ENCODE assay signal across 8 cellular contexts in genomic region chr22:41619979-41620645, GRCh38. TPM values are rescaled to one million over a fixed set of nuclear protein-coding genes. Genes with fewer than 3 reads are reported as not detected.
DNase-seq lines count a peak whose midpoint lies in the region; ATAC-seq and TF ChIP-seq lines count a peak whose summit lies in the region.

No MANE protein-coding gene starts in this region.

- H3K4me1 ChIP-seq in SK-N-SH (ENCODE audit: control insufficient read depth in 1 of 2, insufficient read depth in 2 of 2, low read depth in 1 of 2, low read length in 1 of 2), result peaks cover 5% of the 10 kb centered on the region in 2 experiments; a peak in 3 of 4 replicates

- peaks cover 31 to 37% of the 10 kb centered on the region in 2 donors for H3K4me1 Mint-ChIP-seq in immature natural killer cell

- H3K27me3 ChIP-seq in SK-N-SH (ENCODE audit: insufficient read depth), result no peaks in the 10 kb centered on the region

- H3K9me3 ChIP-seq in SK-N-SH, result no peaks in the 10 kb centered on the region

- H3K4me3 Mint-ChIP-seq in immature natural killer cell, result peak overlapping the region; percentile 93 to 99 (median 97)

- DNase-seq in SK-N-SH (peak; percentile 38), astrocyte of the hippocampus (ENCODE audit: low read depth, low spot score) (peak; percentile 39), immature natural killer cell (peak; percentile 20 to 31 (median 27))
- DNase-seq in stimulated activated CD4-positive, alpha-beta T cell treated with anti-CD3 and anti-CD28 coated beads, Interleukin-12 subunit alpha, Interleukin-12 subunit beta, amount 100 ng/mL, for 48 hours (ENCODE audit: low read depth in 2 of 3, low spot score in 1 of 3), result peak; percentile 27 to 33 (median 32)

- TF ChIP-seq EP300 in SK-N-SH (IDR thresholded peaks at IDR 0.05; ENCODE audit: borderline replicate concordance in 1 of 2, low read depth in 1 of 2, low read length in 1 of 2), result no peak

- TF ChIP-seq CTCF in GM12873 (IDR thresholded peaks at IDR 0.05; ENCODE audit: insufficient read depth, low read depth, low read length, missing control alignments) (peak; percentile 17), SK-N-SH (IDR thresholded peaks at IDR 0.05) (no peak)

- H3K9me2 ChIP-seq in SK-N-SH, result no peaks in the 10 kb centered on the region

- peaks cover 6 to 10% (median 10%) of the 10 kb centered on the region in 3 donors for H3K27me3 Mint-ChIP-seq in immature natural killer cell (ENCODE audit: low read depth in 3 of 3)

- H3K9ac ChIP-seq in SK-N-SH, result peak overlapping the region; percentile 73

- H4K20me1 ChIP-seq in SK-N-SH (ENCODE audit: insufficient read depth), result no peaks in the 10 kb centered on the region

- H3K9me3 Mint-ChIP-seq in immature natural killer cell, result no peaks in the 10 kb centered on the region

- POLR2A ChIA-PET in SK-N-SH (lab: Yijun Ruan, JAX), result interaction anchor here (1.3 kb wide), 1 partner anchor 20 kb away, joined by 4 read pairs; no protein-coding TSS in a partner anchor

- peaks cover 0 to 4% (median 0%) of the 10 kb centered on the region in 3 donors for H3K36me3 Mint-ChIP-seq in immature natural killer cell

- H2AFZ ChIP-seq in SK-N-SH (ENCODE audit: low read depth), result no peak overlapping the region

- peaks cover 0 to 5% of the 10 kb centered on the region in 2 experiments for H3K36me3 ChIP-seq in SK-N-SH (replicated peaks in 1 of 2; ENCODE audit: control insufficient read depth in 1 of 2, insufficient read depth in 2 of 2, low read length in 1 of 2)

- H3K4me2 ChIP-seq in SK-N-SH, result peak overlapping the region; percentile 82

- H3K79me2 ChIP-seq in SK-N-SH (ENCODE audit: insufficient read depth), result peaks cover 52% of the 10 kb centered on the region

- CTCF ChIA-PET in SK-N-SH (lab: Yijun Ruan, JAX), result interaction anchor here (1.4 kb wide), 1 partner anchor 26 kb away, joined by 3 read pairs; no protein-coding TSS in a partner anchor

- no peak for TF ChIP-seq RAD21 in SK-N-SH (IDR thresholded peaks at IDR 0.05; ENCODE audit: low read length)

- peak overlapping the region; percentile 56 to 65 for H3K27ac ChIP-seq in SK-N-SH (ENCODE audit: low read depth in 2 of 2, low read length in 1 of 2)

- peak overlapping the region; percentile 97 to 100 (median 99) for H3K27ac Mint-ChIP-seq in immature natural killer cell

- ATAC-seq in HG03095 (IDR thresholded peaks at IDR 0.05; ENCODE audit: unreplicated experiment) (peak; percentile 24), GM19324 (IDR thresholded peaks at IDR 0.05; ENCODE audit: low FRiP score, unreplicated experiment) (no peak), HG03442 (IDR thresholded peaks at IDR 0.05; ENCODE audit: unreplicated experiment) (no peak)

- WGBS in SK-N-SH (ENCODE audit: low lambda C conversion rate), result 76% methylated on average over 1 of the region's 25 CpGs

- peaks cover 3% of the 10 kb centered on the region for H3F3A ChIP-seq in SK-N-SH (replicated peaks; ENCODE audit: insufficient read depth)

- H3K4me3 ChIP-seq in SK-N-SH (ENCODE audit: low read depth in 2 of 2, low read length in 1 of 2), result peak overlapping the region; percentile 78 to 89

TF ChIP-seq in SK-N-SH, 30 proteins besides CTCF, POLR2A, EP300 and RAD21:
- TF ChIP-seq GATA2 (CRISPR knock-in tag; IDR thresholded peaks at IDR 0.05), result no peak
- no peak for TF ChIP-seq NRF1 (IDR thresholded peaks at IDR 0.05; ENCODE audit: low read depth, low read length)
- no peak for TF ChIP-seq FOXM1 (IDR thresholded peaks at IDR 0.05; ENCODE audit: low read depth)
- TF ChIP-seq RXRA (IDR thresholded peaks at IDR 0.05; ENCODE audit: borderline replicate concordance, low read depth), result no peak
- TF ChIP-seq RFX5 (IDR thresholded peaks at IDR 0.05; ENCODE audit: low read length), result no peak
- TF ChIP-seq MXI1 (IDR thresholded peaks at IDR 0.05; ENCODE audit: low read depth, low read length), result no peak; the same call in 1 of the 2 replicates
- TF ChIP-seq TAF1 (IDR thresholded peaks at IDR 0.05; ENCODE audit: borderline replicate concordance, low read depth, low read length), result no peak
- no peak for TF ChIP-seq EZH2phosphoT487 (IDR thresholded peaks at IDR 0.05; ENCODE audit: borderline replicate concordance, low read depth)
- TF ChIP-seq USF2 (IDR thresholded peaks at IDR 0.05; ENCODE audit: borderline replicate concordance, low read depth, low read length), result no peak
- TF ChIP-seq USF1 (IDR thresholded peaks at IDR 0.05; ENCODE audit: borderline replicate concordance, low read depth), result no peak
- no peak for TF ChIP-seq TEAD4 (IDR thresholded peaks at IDR 0.05; ENCODE audit: borderline replicate concordance, insufficient read depth)
- TF ChIP-seq SMC3 (IDR thresholded peaks at IDR 0.05; ENCODE audit: low read depth, low read length), result no peak
- TF ChIP-seq FOSL2 (IDR thresholded peaks at IDR 0.05; ENCODE audit: borderline replicate concordance, low read depth), result no peak
- no peak for TF ChIP-seq NFIC (IDR thresholded peaks at IDR 0.05; ENCODE audit: borderline replicate concordance)
- no peak for TF ChIP-seq YY1 (IDR thresholded peaks at IDR 0.05; ENCODE audit: low read depth)
- no peak for TF ChIP-seq MEF2A (IDR thresholded peaks at IDR 0.05; ENCODE audit: borderline replicate concordance, low read depth)
- no peak for TF ChIP-seq GABPA (IDR thresholded peaks at IDR 0.05; ENCODE audit: low read depth)
- TF ChIP-seq REST (IDR thresholded peaks at IDR 0.05; ENCODE audit: low read depth, low read length), result no peak

RNA-seq across cellular contexts. Expression of gene DESI1, which starts 0.7 kb away (rescaled TPM):
- polyA plus RNA-seq in SK-N-SH (2012; rRNA removed) (8.2 and 12.7 TPM in 2 replicates), immature natural killer cell (10 to 100 TPM; 10.4 to 18.6 (median 11.4) TPM)
- 6.4 and 7.9 TPM in 2 replicates for polyA plus RNA-seq in SK-N-SH (2012; cell fraction: cytosol; rRNA removed)
- 11.7 and 20.5 TPM in 2 replicates for polyA plus RNA-seq in SK-N-SH (2012; cell fraction: nucleus; rRNA removed)

RNA-seq across cellular contexts. Expression of gene XRCC6, which starts 1.0 kb away (rescaled TPM):
- polyA plus RNA-seq in SK-N-SH (2012; rRNA removed) (78.1 and 79.0 TPM in 2 replicates), immature natural killer cell (100 to 1,000 TPM; 351 to 473 (median 385) TPM)
- polyA plus RNA-seq in SK-N-SH (2012; cell fraction: cytosol; rRNA removed), result 91.8 and 99.0 TPM in 2 replicates
- polyA plus RNA-seq in SK-N-SH (2012; cell fraction: nucleus; rRNA removed), result 53.7 and 58.9 TPM in 2 replicates

RNA-seq across cellular contexts. Expression of gene PMM1, which starts 30.5 kb away (rescaled TPM):
- polyA plus RNA-seq in SK-N-SH (2012; rRNA removed) (44.3 and 46.4 TPM in 2 replicates), immature natural killer cell (10 to 100 TPM; 24.1 to 31.6 (median 24.4) TPM)
- polyA plus RNA-seq in SK-N-SH (2012; cell fraction: cytosol; rRNA removed), result 29.1 and 34.9 TPM in 2 replicates
- polyA plus RNA-seq in SK-N-SH (2012; cell fraction: nucleus; rRNA removed), result 79.8 and 109 TPM in 2 replicates

RNA-seq across cellular contexts. Expression of gene CSDC2, which starts 59.3 kb away (rescaled TPM):
- polyA plus RNA-seq in SK-N-SH (2012; rRNA removed) (5.5 and 5.7 TPM in 2 replicates), immature natural killer cell (not detected)
- 2.0 and 3.4 TPM in 2 replicates for polyA plus RNA-seq in SK-N-SH (2012; cell fraction: cytosol; rRNA removed)
- polyA plus RNA-seq in SK-N-SH (2012; cell fraction: nucleus; rRNA removed), result 11.8 and 13.9 TPM in 2 replicates
